Comparison of ENCODE assay signal across 8 cellular contexts in the genomic region with DNA sequence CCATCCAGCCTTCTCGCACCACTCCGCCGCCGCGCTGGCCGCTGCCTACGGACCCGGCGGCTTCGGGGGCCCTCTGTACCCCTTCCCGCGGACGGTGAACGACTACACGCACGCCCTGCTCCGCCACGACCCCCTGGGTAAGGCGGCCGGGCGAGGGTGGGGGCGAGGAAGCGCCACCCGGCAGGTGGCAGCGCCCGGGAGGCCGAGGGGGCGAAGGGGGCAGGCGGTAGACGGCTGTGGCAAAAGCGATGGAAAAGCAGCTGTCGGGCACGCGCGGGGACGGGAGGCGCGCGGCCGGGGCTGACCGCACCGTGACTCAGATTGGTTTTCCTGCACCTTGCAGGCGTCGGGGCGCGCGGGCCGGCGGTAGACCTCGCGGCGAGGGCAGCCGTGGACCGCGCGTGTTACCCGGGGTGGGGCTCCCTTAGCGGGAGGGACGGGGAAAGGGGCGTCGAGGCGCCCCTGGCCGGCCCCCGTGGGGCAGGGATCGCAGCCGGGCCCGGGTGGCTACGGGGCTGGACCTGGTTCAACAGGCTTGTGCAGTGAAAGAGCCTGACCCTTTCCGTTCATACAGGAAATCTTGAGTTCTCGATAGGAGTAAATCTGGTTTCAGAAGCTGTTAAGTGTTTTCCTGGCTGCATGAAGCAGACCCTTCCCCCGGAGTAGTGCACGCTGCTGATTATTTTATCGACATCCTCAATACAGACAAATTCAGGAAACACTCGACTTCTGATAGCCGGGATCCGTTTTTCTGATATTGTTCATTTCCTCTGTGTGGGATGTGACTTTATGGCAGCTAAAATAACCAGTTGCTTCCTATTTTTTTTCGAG. TPM values are rescaled to one million over a fixed set of nuclear protein-coding genes. Genes with fewer than 3 reads are reported as not detected.
A peak's percentile ranks its signal among the peaks of the same experiment; 100 is the strongest.
DNase-seq lines count a peak whose midpoint lies in the region; TF ChIP-seq lines count a peak whose summit lies in the region.

No MANE protein-coding gene starts in this region.

- peaks cover 9% of the 10 kb centered on the region; the same call in 1 of the 2 replicates for H3K4me1 ChIP-seq in PC-9 (replicated peaks; ENCODE audit: insufficient read depth)
- no peaks in the 10 kb centered on the region for H3K4me1 ChIP-seq in osteoblast (ENCODE audit: insufficient read depth, low read length)
- peaks cover 2% of the 10 kb centered on the region for H3K4me1 ChIP-seq in urinary bladder (ENCODE audit: insufficient read depth)

- no TSS peak for BruUV-seq in PC-9 (replicated peaks; lab: Mats Ljungman, UMichigan)

- intact Hi-C loops in PC-9 (cut with micrococcal nuclease; ENCODE audit: unreplicated experiment): loop anchor here (5.0 kb wide), 1 partner anchor 152 kb away; no protein-coding TSS in a partner anchor

- H3K36me3 ChIP-seq in PC-9 (ENCODE audit: low read depth) (no peaks in the 10 kb centered on the region), osteoblast (ENCODE audit: insufficient read depth, low read length) (no peaks in the 10 kb centered on the region), urinary bladder (ENCODE audit: insufficient read depth) (peaks cover 2% of the 10 kb centered on the region)

- H3K27ac ChIP-seq in PC-9 (no peak overlapping the region), osteoblast (ENCODE audit: low read depth, low read length) (no peak overlapping the region), urinary bladder (ENCODE audit: low read depth) (peak overlapping the region; percentile 79)

- TF ChIP-seq CTCF in PC-9 (conservative IDR thresholded peaks at IDR 0.05) (no peak), osteoblast (IDR thresholded peaks at IDR 0.05; ENCODE audit: extremely low read depth, low read depth, low read length) (no peak)

- DNase-seq in AML-193 (lab: John Stamatoyannopoulos, UW) (peak; percentile 58 to 67), HCEC 1CT (peak; percentile 74), PC-9 (peak; percentile 53 to 64), germinal center (ENCODE audit: low spot score) (peak; percentile 51), osteoblast (ENCODE audit: insufficient read length, low spot score, missing footprints) (peak; percentile 96), occipital lobe (lab: John Stamatoyannopoulos, UW) (no peak)
- DNase-seq in activated effector memory CD4-positive, alpha-beta T cell treated with Interleukin-2 at 50 U/mL for 16 hours: peak; percentile 54

- no peaks in the 10 kb centered on the region for H3K27me3 ChIP-seq in PC-9 (ENCODE audit: insufficient read depth, low read depth)
- H3K27me3 ChIP-seq in osteoblast (ENCODE audit: insufficient read depth, low read length): no peaks in the 10 kb centered on the region

- H3K9me2 ChIP-seq in PC-9 (ENCODE audit: insufficient read depth): no peaks in the 10 kb centered on the region

- WGBS in urinary bladder: 5% methylated on average over 77 of the region's 77 CpGs

- CTCF ChIA-PET in PC-9 (lab: Charles Lee): interaction anchor here (1.3 kb wide), 1 partner anchor 158 kb away, joined by 4 read pairs; a partner anchor contains a TSS

- peak overlapping the region; percentile 83 for H3K4me3 ChIP-seq in PC-9
- peak overlapping the region; percentile 83 for H3K4me3 ChIP-seq in osteoblast (ENCODE audit: insufficient read depth, low read length)
- peak overlapping the region; percentile 65 for H3K4me3 ChIP-seq in urinary bladder (ENCODE audit: low read depth, low read length)

- H4K20me1 ChIP-seq in PC-9 (ENCODE audit: insufficient read depth): no peaks in the 10 kb centered on the region
- no peaks in the 10 kb centered on the region for H4K20me1 ChIP-seq in osteoblast (ENCODE audit: insufficient read depth, low read length)

- POLR2A ChIA-PET in PC-9 (lab: Charles Lee; ENCODE audit: unreplicated experiment): interaction anchor here (0.7 kb wide), 1 partner anchor 158 kb away, joined by 3 read pairs; a partner anchor contains a TSS

- H2AFZ ChIP-seq in PC-9: peak overlapping the region; percentile 97
- peak overlapping the region; percentile 89 for H2AFZ ChIP-seq in osteoblast (ENCODE audit: low read length)

- H3K4me2 ChIP-seq in PC-9 (peak overlapping the region; percentile 79), osteoblast (ENCODE audit: insufficient read depth, low read length) (peak overlapping the region; percentile 71)

- H3F3A ChIP-seq in PC-9 (ENCODE audit: insufficient read depth, low read depth): no peaks in the 10 kb centered on the region

- H3K9me3 ChIP-seq in PC-9 (ENCODE audit: insufficient read depth, low read depth) (no peaks in the 10 kb centered on the region), osteoblast (ENCODE audit: low read depth, low read length) (no peaks in the 10 kb centered on the region)

- peaks cover 8% of the 10 kb centered on the region for H3K79me2 ChIP-seq in PC-9 (ENCODE audit: low read depth)
- no peaks in the 10 kb centered on the region for H3K79me2 ChIP-seq in osteoblast (ENCODE audit: insufficient read depth, low read length)

RNA-seq across cellular contexts. Expression of a gene that starts 0.7 kb away (rescaled TPM):
- 5.8 and 7.8 TPM in 2 replicates for total RNA-seq in PC-9 (2021)
- 0.36 and 0.59 TPM in 2 replicates for total RNA-seq in osteoblast
- total RNA-seq in urinary bladder: 6.7 TPM
- polyA plus RNA-seq in urinary bladder: 15.3 TPM
- total RNA-seq in occipital lobe: 1.6 TPM
